Comparison of ENCODE assay signal across 8 cellular contexts in the genomic region with DNA sequence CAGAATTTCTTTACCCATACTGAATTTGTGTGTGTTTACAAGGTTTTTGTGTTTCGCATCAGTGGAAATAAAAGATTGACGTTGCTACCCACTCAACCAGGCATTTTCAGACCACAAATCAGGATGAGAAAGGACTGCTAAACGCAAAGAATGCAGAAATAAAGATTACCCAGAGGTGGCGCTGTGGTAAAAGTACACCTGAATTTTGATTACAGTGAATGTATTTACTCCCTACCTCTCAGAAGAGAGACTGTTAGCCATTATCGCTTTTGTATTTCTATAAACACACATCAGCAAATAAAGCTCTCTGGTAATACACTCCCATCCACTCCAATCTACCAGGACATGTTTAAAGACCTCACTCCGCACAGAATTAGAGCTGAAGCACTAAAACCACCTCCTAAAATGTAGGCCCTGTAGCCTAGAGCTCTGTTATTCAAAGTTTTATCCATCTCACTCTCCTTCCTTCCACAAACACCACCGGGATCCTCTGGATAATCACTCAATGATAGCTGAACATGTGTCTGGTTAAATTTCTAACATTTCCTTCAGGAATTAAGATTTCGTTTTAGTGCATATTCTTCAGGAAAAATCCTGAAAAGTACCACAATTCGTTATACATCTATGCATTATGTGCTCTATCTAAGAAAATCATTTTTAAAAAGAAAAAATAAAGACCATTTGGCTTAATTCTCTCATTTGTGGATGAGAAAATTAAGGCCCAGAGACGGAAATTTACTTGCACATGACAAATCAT. TPM values are rescaled to one million over a fixed set of nuclear protein-coding genes. Genes with fewer than 3 reads are reported as not detected.
DNase-seq lines count a peak whose midpoint lies in the region; ATAC-seq lines count a peak whose summit lies in the region.

No MANE protein-coding gene starts in this region.

- H3K27me3 Mint-ChIP-seq in T-helper 17 cell: no peaks in the 10 kb centered on the region
- peaks cover 0 to 2% (median 0%) of the 10 kb centered on the region in 5 donors for H3K27me3 Mint-ChIP-seq in naive thymus-derived CD8-positive, alpha-beta T cell

- H3K9me3 Mint-ChIP-seq in naive thymus-derived CD8-positive, alpha-beta T cell: no peaks in the 10 kb centered on the region

- peak; percentile 20 for DNase-seq in stimulated activated CD4-positive, alpha-beta T cell treated with anti-CD3 and anti-CD28 coated beads, Interleukin-1b, Interleukin-23, amount 100 ng/mL, for 48 hours
- no peak for DNase-seq in stimulated activated CD4-positive, alpha-beta T cell treated with anti-CD3 and anti-CD28 coated beads, Interleukin-12 subunit alpha, Interleukin-12 subunit beta, amount 100 ng/mL, for 4 hours
- DNase-seq in NCI-H1105 (lab: John Stamatoyannopoulos, UW): peak; percentile 48
- peak in 1 of 3 donors; percentile 25 for DNase-seq in T-helper 17 cell
- DNase-seq in effector CD4-positive, alpha-beta T cell: peak; percentile 40
- DNase-seq in naive thymus-derived CD8-positive, alpha-beta T cell: peak; percentile 12 to 73 (median 50)
- DNase-seq in activated CD4-positive, CD25-positive, alpha-beta regulatory T cell (lab: John Stamatoyannopoulos, UW): no peak

- POLR2A ChIA-PET in naive thymus-derived CD8-positive, alpha-beta T cell (lab: Charles Lee): interaction anchor here (0.6 kb wide), 1 partner anchor 400 kb away, joined by 3 read pairs; no protein-coding TSS in a partner anchor

- ATAC-seq in T-helper 17 cell (peak; percentile 23), GM21526 (IDR thresholded peaks at IDR 0.05; ENCODE audit: low FRiP score, unreplicated experiment) (no peak)
- ATAC-seq in naive thymus-derived CD8-positive, alpha-beta T cell: no peak

- H3K9me3 ChIP-seq in T-helper 17 cell (ENCODE audit: control insufficient read depth, low read length, poor library complexity, severe bottlenecking): no peaks in the 10 kb centered on the region

- peaks cover 17% of the 10 kb centered on the region for H3K4me1 Mint-ChIP-seq in T-helper 17 cell
- H3K4me1 Mint-ChIP-seq in naive thymus-derived CD8-positive, alpha-beta T cell: peaks cover 15 to 28% (median 27%) of the 10 kb centered on the region in 4 donors

- no peak overlapping the region for H3K4me3 Mint-ChIP-seq in T-helper 17 cell
- H3K4me3 Mint-ChIP-seq in naive thymus-derived CD8-positive, alpha-beta T cell: peak overlapping the region in 4 of 10 donors; percentile 31 to 57 (median 40)

- H3K27ac Mint-ChIP-seq in T-helper 17 cell: no peak overlapping the region
- H3K27ac Mint-ChIP-seq in naive thymus-derived CD8-positive, alpha-beta T cell: peak overlapping the region in 7 of 10 donors; percentile 11 to 80 (median 51)

- no peaks in the 10 kb centered on the region for H3K36me3 Mint-ChIP-seq in T-helper 17 cell (ENCODE audit: low read depth)
- H3K36me3 Mint-ChIP-seq in naive thymus-derived CD8-positive, alpha-beta T cell: no peaks in the 10 kb centered on the region

RNA-seq across cellular contexts. Expression of gene LMO4, which starts 2.5 kb away (rescaled TPM):
- total RNA-seq in T-helper 17 cell: 10 to 100 TPM; 18.2 to 19.9 TPM
- 10 to 100 TPM; 18.8 to 19.4 TPM for total RNA-seq in naive thymus-derived CD8-positive, alpha-beta T cell
- 10 to 100 TPM in 2 of 3 donors, 1 to 10 TPM in 1; 6.8 to 13.0 (median 12.5) TPM for polyA plus RNA-seq in naive thymus-derived CD8-positive, alpha-beta T cell

Comparison
In these comparisons a context has a peak if more than half of its experiments do, and no peak if none do; other contexts are left out.
1. DNase-seq: peak in stimulated activated CD4-positive, alpha-beta T cell treated with anti-CD3 and anti-CD28 coated beads, Interleukin-1b, Interleukin-23, amount 100 ng/mL, for 48 hours (single experiment), NCI-H1105 (single experiment), effector CD4-positive, alpha-beta T cell (single experiment) and naive thymus-derived CD8-positive, alpha-beta T cell (10 of 10); none in stimulated activated CD4-positive, alpha-beta T cell treated with anti-CD3 and anti-CD28 coated beads, Interleukin-12 subunit alpha, Interleukin-12 subunit beta, amount 100 ng/mL, for 4 hours (single experiment) and activated CD4-positive, CD25-positive, alpha-beta regulatory T cell (0 of 4).